21 cellular contexts compared by ENCODE assay signal in genomic region chr15:48544816-48545215, GRCh38.
"Had no signal": no experiment of that assay in that cellular context is flagged by ENCODE, and none has a peak within 500 bp of the region (broad histone marks: within the 10 kb centered on the region; RNA-seq: fewer than 3 reads in every experiment).

No MANE protein-coding gene starts in this region.

- ATAC-seq: body of pancreas; effector memory CD8-positive, alpha-beta T cell; left lobe of liver; mucosa of descending colon; naive thymus-derived CD8-positive, alpha-beta T cell; T-helper 17 cell had no signal

- H3K4me3 ChIP-seq: adrenal gland, body of pancreas, mucosa of descending colon, tibial artery, uterus had no signal

- H3K27me3 Mint-ChIP-seq: dendritic cell treated with granulocyte-macrophage colony-stimulating factor and Interleukin-4, amounts not matched to agents 40 ng/mL and 50 ng/mL, for 4 days had no signal

- H3K4me3 Mint-ChIP-seq: activated CD4-positive, alpha-beta memory T cell treated with anti-CD3 and anti-CD28 coated beads, Interleukin-2, amount 10 ng/mL, durations not matched to agents 7 days and 5 days; activated T-cell treated with anti-CD3 and anti-CD28 coated beads, Interleukin-2, amount 50 U/mL, for 24 hours; dendritic cell treated with granulocyte-macrophage colony-stimulating factor and Interleukin-4, amounts not matched to agents 40 ng/mL and 50 ng/mL, for 4 days; effector memory CD8-positive, alpha-beta T cell; naive thymus-derived CD8-positive, alpha-beta T cell; T-helper 17 cell had no signal

- DNase-seq: activated CD4-positive, alpha-beta memory T cell treated with anti-CD3 and anti-CD28 coated beads, Interleukin-2, amount 10 ng/mL, durations not matched to agents 7 days and 5 days; activated naive CD4-positive, alpha-beta T cell treated with anti-CD3 and anti-CD28 coated beads, Interleukin-2, amount 50 U/mL, for 16 hours; activated T-cell treated with anti-CD3 and anti-CD28 coated beads, Interleukin-2, amount 50 U/mL, for 24 hours; adrenal gland; body of pancreas; central memory CD4-positive, alpha-beta T cell; effector memory CD8-positive, alpha-beta T cell; mucosa of descending colon; naive thymus-derived CD8-positive, alpha-beta T cell; posterior cingulate gyrus; retina; stimulated activated CD4-positive, alpha-beta T cell treated with anti-CD3 and anti-CD28 coated beads, Interleukin-15, amount 100 ng/mL, for 24 hours; stimulated activated CD4-positive, alpha-beta T cell treated with anti-CD3 and anti-CD28 coated beads, Interleukin-4, amount 100 ng/mL, for 1 hour; stimulated activated naive CD4-positive, alpha-beta T cell; T-helper 17 cell; tibial artery; uterus; WERI-Rb-1 had no signal

- H3K9me3 Mint-ChIP-seq: activated CD4-positive, alpha-beta memory T cell treated with anti-CD3 and anti-CD28 coated beads, Interleukin-2, amount 10 ng/mL, durations not matched to agents 7 days and 5 days; activated T-cell treated with anti-CD3 and anti-CD28 coated beads, Interleukin-2, amount 50 U/mL, for 24 hours; dendritic cell treated with granulocyte-macrophage colony-stimulating factor and Interleukin-4, amounts not matched to agents 40 ng/mL and 50 ng/mL, for 4 days; naive thymus-derived CD8-positive, alpha-beta T cell had no signal

- H3K27me3 ChIP-seq: adrenal gland, body of pancreas, tibial artery, uterus had no signal

- H3K27ac Mint-ChIP-seq: activated CD4-positive, alpha-beta memory T cell treated with anti-CD3 and anti-CD28 coated beads, Interleukin-2, amount 10 ng/mL, durations not matched to agents 7 days and 5 days; activated T-cell treated with anti-CD3 and anti-CD28 coated beads, Interleukin-2, amount 50 U/mL, for 24 hours; dendritic cell treated with granulocyte-macrophage colony-stimulating factor and Interleukin-4, amounts not matched to agents 40 ng/mL and 50 ng/mL, for 4 days; effector memory CD8-positive, alpha-beta T cell; naive thymus-derived CD8-positive, alpha-beta T cell; T-helper 17 cell had no signal

- H3K36me3 ChIP-seq: adrenal gland, tibial artery, uterus, WERI-Rb-1 had no signal

- H3K4me1 Mint-ChIP-seq: activated CD4-positive, alpha-beta memory T cell treated with anti-CD3 and anti-CD28 coated beads, Interleukin-2, amount 10 ng/mL, durations not matched to agents 7 days and 5 days; naive thymus-derived CD8-positive, alpha-beta T cell; T-helper 17 cell had no signal

- H3K27ac ChIP-seq: adrenal gland, body of pancreas, epithelial cell of prostate, tibial artery, uterus, WERI-Rb-1 had no signal

- H3K36me3 Mint-ChIP-seq: naive thymus-derived CD8-positive, alpha-beta T cell had no signal

- H3K9me3 ChIP-seq: adrenal gland, body of pancreas, mucosa of descending colon, tibial artery, uterus had no signal

- H3K4me1 ChIP-seq: body of pancreas had no signal
